8 cellular contexts compared by ENCODE assay signal in the genomic region with DNA sequence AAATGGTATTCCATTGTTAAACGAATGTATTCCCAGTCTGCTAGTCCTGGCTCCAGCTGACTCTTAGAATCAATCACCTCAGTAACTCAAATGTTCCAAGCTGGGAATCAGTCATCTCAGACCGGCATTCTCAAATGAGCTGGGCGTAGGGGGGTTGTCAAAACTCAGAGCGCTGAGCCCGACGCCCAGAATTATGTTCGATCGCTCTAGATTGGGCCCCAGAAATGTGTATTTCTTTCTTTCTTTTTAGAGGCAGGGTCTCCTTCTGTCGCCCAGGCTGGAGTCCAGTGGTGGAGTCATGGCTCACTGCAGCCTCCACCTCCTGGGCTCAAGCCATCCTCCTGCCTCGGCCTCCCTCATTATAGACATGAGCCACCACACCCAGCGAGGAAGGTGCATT.
DNase-seq lines count a peak whose midpoint lies in the region; ATAC-seq and TF ChIP-seq lines count a peak whose summit lies in the region.

No MANE protein-coding gene starts in this region.

- WGBS in mammary epithelial cell (ENCODE audit: low coverage, missing lambda C conversion rate): 85% methylated on average over 10 of the region's 11 CpGs
- no CpG with 5 or more reads among the region's 11 CpGs for WGBS in mesendoderm (ENCODE audit: extremely low coverage, insufficient coverage, low lambda C conversion rate)

- no peak overlapping the region for H3K4ac ChIP-seq in mesendoderm (ENCODE audit: low read depth, low read length)

- H3K18ac ChIP-seq in mesendoderm (ENCODE audit: low read length): no peak overlapping the region

- no peaks in the 10 kb centered on the region for H3K36me3 ChIP-seq in mammary epithelial cell (ENCODE audit: insufficient read depth, low read length)
- no peaks in the 10 kb centered on the region for H3K36me3 ChIP-seq in mesendoderm (ENCODE audit: control insufficient read depth, insufficient read depth, low read length)
- no peaks in the 10 kb centered on the region for H3K36me3 ChIP-seq in thoracic aorta

- no peak overlapping the region for H2BK120ac ChIP-seq in mesendoderm (ENCODE audit: low read depth, low read length)

- H3K9me3 ChIP-seq in mammary epithelial cell (replicated peaks; ENCODE audit: insufficient read depth, low read length) (no peaks in the 10 kb centered on the region), thoracic aorta (no peaks in the 10 kb centered on the region)

- no peak for ATAC-seq in thoracic aorta (ENCODE audit: insufficient number of reproducible peaks, low FRiP score, low read depth)

- H3K79me1 ChIP-seq in mesendoderm (ENCODE audit: low read length): no peaks in the 10 kb centered on the region

- H3K4me1 Mint-ChIP-seq in activated T-cell treated with anti-CD3 and anti-CD28 coated beads, Interleukin-2, amount 50 U/mL, for 24 hours (ENCODE audit: low read depth): peaks cover 16% of the 10 kb centered on the region

- H3K9ac ChIP-seq in mammary epithelial cell (ENCODE audit: insufficient read depth, low read length) (no peak overlapping the region), mesendoderm (ENCODE audit: low read length) (peak overlapping the region; percentile 47)

- dilution Hi-C loops in mammary epithelial cell (cut with HindIII; ENCODE audit: low sequenced_read_pairs): no loop called here

- peak overlapping the region; percentile 97 for H2AFZ ChIP-seq in mammary epithelial cell (ENCODE audit: low read depth, low read length)

- DNase-seq in activated T-cell treated with anti-CD3 and anti-CD28 coated beads, Interleukin-2, amount 50 U/mL, for 24 hours: no peak
- DNase-seq in activated T-cell treated with anti-CD3 and anti-CD28 coated beads, Interleukin-2, amount 50 U/mL, for 48 hours: no peak
- no peak for DNase-seq in mammary epithelial cell
- no peak for DNase-seq in mesendoderm
- DNase-seq in thoracic aorta (ENCODE audit: low spot score): no peak
- no peak for DNase-seq in foreskin melanocyte
- DNase-seq in amygdala (lab: John Stamatoyannopoulos, UW): no peak
- DNase-seq in CD1c-positive myeloid dendritic cell (ENCODE audit: extremely low spot score): no peak

- CTCF ChIA-PET in mammary epithelial cell (lab: Charles Lee; ENCODE audit: low non-redundant PET): no interaction called here

- in situ Hi-C loops in mammary epithelial cell (cut with MboI; ENCODE audit: low sequenced_read_pairs in 2 of 2): no loop called here

- no peak overlapping the region for H2AK5ac ChIP-seq in mesendoderm (ENCODE audit: low read length)

- H3K23ac ChIP-seq in mesendoderm (ENCODE audit: low read length): no peak overlapping the region

- H4K8ac ChIP-seq in mesendoderm (ENCODE audit: low read depth, low read length): no peak overlapping the region

- TF ChIP-seq CTCF in mammary epithelial cell (conservative IDR thresholded peaks at IDR 0.05 in 1 of 2, IDR thresholded peaks at IDR 0.05 in 1 of 2; ENCODE audit: extremely low read depth in 1 of 2, insufficient read depth in 1 of 2, low read depth in 1 of 2, low read length in 2 of 2) (no peak), thoracic aorta (IDR thresholded peaks at IDR 0.05) (no peak)

- peak overlapping the region; percentile 77 for H3K4me3 Mint-ChIP-seq in activated T-cell treated with anti-CD3 and anti-CD28 coated beads, Interleukin-2, amount 50 U/mL, for 24 hours

- intact Hi-C loops in mammary epithelial cell (cut with micrococcal nuclease): loop anchor here (2.0 kb wide), 1 partner anchor 66 kb away; no protein-coding TSS in a partner anchor

- H3K4me1 ChIP-seq in mammary epithelial cell (ENCODE audit: insufficient read depth, low read length) (peaks cover 7% of the 10 kb centered on the region), mesendoderm (ENCODE audit: control insufficient read depth, low read depth, low read length) (peaks cover 14% of the 10 kb centered on the region), thoracic aorta (ENCODE audit: control insufficient read depth in 1 of 2, low read depth in 2 of 2) (peaks cover 0 to 17% of the 10 kb centered on the region in 2 donors)

- H3K4me3 ChIP-seq in mammary epithelial cell (replicated peaks in 1 of 3; ENCODE audit: insufficient read depth in 1 of 3, low read depth in 2 of 3, low read length in 3 of 3) (peak overlapping the region in 2 of 3 experiments; percentile 41 to 67), mesendoderm (ENCODE audit: low read length) (no peak overlapping the region), thoracic aorta (peak overlapping the region; percentile 73)

- H3K36me3 Mint-ChIP-seq in activated T-cell treated with anti-CD3 and anti-CD28 coated beads, Interleukin-2, amount 50 U/mL, for 24 hours (ENCODE audit: low read depth): no peaks in the 10 kb centered on the region

- no peaks in the 10 kb centered on the region for H3K79me2 ChIP-seq in mammary epithelial cell (ENCODE audit: insufficient read depth, low read length)
- no peaks in the 10 kb centered on the region for H3K79me2 ChIP-seq in mesendoderm (ENCODE audit: control insufficient read depth, insufficient read depth, low read length)

- peak overlapping the region; percentile 87 for H3K56ac ChIP-seq in mesendoderm (ENCODE audit: low read length)

- H3K4me2 ChIP-seq in mammary epithelial cell (ENCODE audit: insufficient read depth, low read depth, low read length) (peak overlapping the region; percentile 83), mesendoderm (ENCODE audit: low read length) (peak overlapping the region; percentile 83)

- peaks cover 5% of the 10 kb centered on the region for H3K9me3 Mint-ChIP-seq in activated T-cell treated with anti-CD3 and anti-CD28 coated beads, Interleukin-2, amount 50 U/mL, for 24 hours

- H4K5ac ChIP-seq in mesendoderm (ENCODE audit: low read length): no peak overlapping the region

- H3K27ac Mint-ChIP-seq in activated T-cell treated with anti-CD3 and anti-CD28 coated beads, Interleukin-2, amount 50 U/mL, for 24 hours: no peak overlapping the region

- BruUV-seq in mammary epithelial cell (replicated peaks; lab: Mats Ljungman, UMichigan): no TSS peak

- H4K20me1 ChIP-seq in mammary epithelial cell (ENCODE audit: insufficient read depth, low read length): no peaks in the 10 kb centered on the region

- no peak overlapping the region for H2BK15ac ChIP-seq in mesendoderm (replicated peaks; ENCODE audit: low read depth)

- no peak overlapping the region for H2BK5ac ChIP-seq in mesendoderm (ENCODE audit: low read length)

- H3K27me3 Mint-ChIP-seq in activated T-cell treated with anti-CD3 and anti-CD28 coated beads, Interleukin-2, amount 50 U/mL, for 24 hours: peaks cover 61% of the 10 kb centered on the region

- H3K27me3 ChIP-seq in mammary epithelial cell (ENCODE audit: insufficient read depth, low read length) (no peaks in the 10 kb centered on the region), mesendoderm (ENCODE audit: insufficient read depth, low read length, poor library complexity) (no peaks in the 10 kb centered on the region), thoracic aorta (replicated peaks; ENCODE audit: insufficient read depth) (no peaks in the 10 kb centered on the region)

- H3K27ac ChIP-seq in mammary epithelial cell (ENCODE audit: insufficient read depth, low read depth, low read length) (no peak overlapping the region), mesendoderm (ENCODE audit: low read depth, low read length) (no peak overlapping the region), thoracic aorta (peak overlapping the region; percentile 71 to 79)

Comparison
In these comparisons a context has a peak if more than half of its experiments do, and no peak if none do; other contexts are left out.
1. H3K27ac ChIP-seq: peak in thoracic aorta (2 of 2); none in mammary epithelial cell (single experiment) and mesendoderm (single experiment).